In genomic region chr1:30718636-30719405, GRCh38 we compare ENCODE assay signal across 1 cellular context.
TF ChIP-seq lines count a peak whose summit lies in the region.

No MANE protein-coding gene starts in this region.

TF ChIP-seq in HepG2, 621 proteins besides CTCF, POLR2A, EP300 and RAD21 (continued from another document and continues in another):
- TF ChIP-seq, protein P1, sequence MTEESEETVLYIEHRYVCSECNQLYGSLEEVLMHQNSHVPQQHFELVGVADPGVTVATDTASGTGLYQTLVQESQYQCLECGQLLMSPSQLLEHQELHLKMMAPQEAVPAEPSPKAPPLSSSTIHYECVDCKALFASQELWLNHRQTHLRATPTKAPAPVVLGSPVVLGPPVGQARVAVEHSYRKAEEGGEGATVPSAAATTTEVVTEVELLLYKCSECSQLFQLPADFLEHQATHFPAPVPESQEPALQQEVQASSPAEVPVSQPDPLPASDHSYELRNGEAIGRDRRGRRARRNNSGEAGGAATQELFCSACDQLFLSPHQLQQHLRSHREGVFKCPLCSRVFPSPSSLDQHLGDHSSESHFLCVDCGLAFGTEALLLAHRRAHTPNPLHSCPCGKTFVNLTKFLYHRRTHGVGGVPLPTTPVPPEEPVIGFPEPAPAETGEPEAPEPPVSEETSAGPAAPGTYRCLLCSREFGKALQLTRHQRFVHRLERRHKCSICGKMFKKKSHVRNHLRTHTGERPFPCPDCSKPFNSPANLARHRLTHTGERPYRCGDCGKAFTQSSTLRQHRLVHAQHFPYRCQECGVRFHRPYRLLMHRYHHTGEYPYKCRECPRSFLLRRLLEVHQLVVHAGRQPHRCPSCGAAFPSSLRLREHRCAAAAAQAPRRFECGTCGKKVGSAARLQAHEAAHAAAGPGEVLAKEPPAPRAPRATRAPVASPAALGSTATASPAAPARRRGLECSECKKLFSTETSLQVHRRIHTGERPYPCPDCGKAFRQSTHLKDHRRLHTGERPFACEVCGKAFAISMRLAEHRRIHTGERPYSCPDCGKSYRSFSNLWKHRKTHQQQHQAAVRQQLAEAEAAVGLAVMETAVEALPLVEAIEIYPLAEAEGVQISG (CRISPR knock-in tag; IDR thresholded peaks at IDR 0.05), result no peak; the same call in 1 of the 2 replicates
- TF ChIP-seq RBM39 (IDR thresholded peaks at IDR 0.05; ENCODE audit: low read depth, low read length, poor library complexity, severe bottlenecking), result peak; percentile 39
- TF ChIP-seq ZNF589 (CRISPR knock-in tag; conservative IDR thresholded peaks at IDR 0.05), result peak; percentile 62; the same call in 1 of the 2 replicates
- no peak for TF ChIP-seq NCOA1 (CRISPR knock-in tag; IDR thresholded peaks at IDR 0.05)
- TF ChIP-seq ZFP36L1 (CRISPR knock-in tag; IDR thresholded peaks at IDR 0.05), result 0 out of 2 replicates have a peak, but pooled peaks have one; percentile 81
- TF ChIP-seq CCAR2 (optimal IDR thresholded peaks at IDR 0.05; ENCODE audit: low read depth, low read length), result no peak
- no peak for TF ChIP-seq CBX2 (IDR thresholded peaks at IDR 0.05; ENCODE audit: low read depth, low read length)
- TF ChIP-seq CBX2 (CRISPR knock-in tag; IDR thresholded peaks at IDR 0.05; ENCODE audit: low read depth), result no peak
- TF ChIP-seq REST (IDR thresholded peaks at IDR 0.05; ENCODE audit: borderline replicate concordance in 1 of 2, low read depth in 1 of 2, low read length in 2 of 2), result no peak
- no peak for TF ChIP-seq ZKSCAN8 (CRISPR knock-in tag; IDR thresholded peaks at IDR 0.05; ENCODE audit: borderline replicate concordance)
- TF ChIP-seq ZNF234 (CRISPR knock-in tag; conservative IDR thresholded peaks at IDR 0.05), result 0 out of 2 replicates have a peak, but pooled peaks have one; percentile 14
- TF ChIP-seq HOXA7 (CRISPR knock-in tag; IDR thresholded peaks at IDR 0.05), result no peak
- TF ChIP-seq U2AF2 (IDR thresholded peaks at IDR 0.05; ENCODE audit: low read depth, low read length), result no peak
- peak; percentile 85; the same call in 1 of the 2 replicates for TF ChIP-seq MEIS1 (CRISPR knock-in tag; IDR thresholded peaks at IDR 0.05; ENCODE audit: borderline replicate concordance)
- TF ChIP-seq ZNF841 (CRISPR knock-in tag; IDR thresholded peaks at IDR 0.05; ENCODE audit: borderline replicate concordance), result no peak
- TF ChIP-seq FOXP1 (IDR thresholded peaks at IDR 0.05), result no peak
- no peak for TF ChIP-seq FOXP1 (CRISPR knock-in tag; IDR thresholded peaks at IDR 0.05)
- TF ChIP-seq, protein P2, sequence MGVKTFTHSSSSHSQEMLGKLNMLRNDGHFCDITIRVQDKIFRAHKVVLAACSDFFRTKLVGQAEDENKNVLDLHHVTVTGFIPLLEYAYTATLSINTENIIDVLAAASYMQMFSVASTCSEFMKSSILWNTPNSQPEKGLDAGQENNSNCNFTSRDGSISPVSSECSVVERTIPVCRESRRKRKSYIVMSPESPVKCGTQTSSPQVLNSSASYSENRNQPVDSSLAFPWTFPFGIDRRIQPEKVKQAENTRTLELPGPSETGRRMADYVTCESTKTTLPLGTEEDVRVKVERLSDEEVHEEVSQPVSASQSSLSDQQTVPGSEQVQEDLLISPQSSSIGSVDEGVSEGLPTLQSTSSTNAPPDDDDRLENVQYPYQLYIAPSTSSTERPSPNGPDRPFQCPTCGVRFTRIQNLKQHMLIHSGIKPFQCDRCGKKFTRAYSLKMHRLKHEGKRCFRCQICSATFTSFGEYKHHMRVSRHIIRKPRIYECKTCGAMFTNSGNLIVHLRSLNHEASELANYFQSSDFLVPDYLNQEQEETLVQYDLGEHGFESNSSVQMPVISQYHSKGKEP (CRISPR knock-in tag; IDR thresholded peaks at IDR 0.05), result peak; percentile 54; the same call in 1 of the 2 replicates
- no peak; the same call in 1 of the 2 replicates for TF ChIP-seq FOXJ3 (CRISPR knock-in tag; IDR thresholded peaks at IDR 0.05; ENCODE audit: borderline replicate concordance)
- no peak for TF ChIP-seq RERE (CRISPR knock-in tag; IDR thresholded peaks at IDR 0.05; ENCODE audit: low read depth)
- peak; percentile 85; the same call in 1 of the 2 replicates for TF ChIP-seq ZNF136 (CRISPR knock-in tag; IDR thresholded peaks at IDR 0.05; ENCODE audit: low read depth)
- no peak for TF ChIP-seq NAIF1 (CRISPR knock-in tag; IDR thresholded peaks at IDR 0.05; ENCODE audit: borderline replicate concordance)
- TF ChIP-seq GABPB1 (CRISPR knock-in tag; IDR thresholded peaks at IDR 0.05), result peak; percentile 73
- peak; percentile 60; the same call in 1 of the 2 replicates for TF ChIP-seq MIXL1 (CRISPR knock-in tag; IDR thresholded peaks at IDR 0.05)
- TF ChIP-seq NFKB2 (CRISPR knock-in tag; IDR thresholded peaks at IDR 0.05; ENCODE audit: borderline replicate concordance), result peak; percentile 97; the same call in 1 of the 2 replicates
- no peak for TF ChIP-seq TIGD3 (CRISPR knock-in tag; IDR thresholded peaks at IDR 0.05; ENCODE audit: borderline replicate concordance)
- peak; percentile 53 for TF ChIP-seq ZNF235 (CRISPR knock-in tag; IDR thresholded peaks at IDR 0.05; ENCODE audit: borderline replicate concordance)
- TF ChIP-seq SIX4 (CRISPR knock-in tag; IDR thresholded peaks at IDR 0.05), result no peak
- TF ChIP-seq, protein P3, sequence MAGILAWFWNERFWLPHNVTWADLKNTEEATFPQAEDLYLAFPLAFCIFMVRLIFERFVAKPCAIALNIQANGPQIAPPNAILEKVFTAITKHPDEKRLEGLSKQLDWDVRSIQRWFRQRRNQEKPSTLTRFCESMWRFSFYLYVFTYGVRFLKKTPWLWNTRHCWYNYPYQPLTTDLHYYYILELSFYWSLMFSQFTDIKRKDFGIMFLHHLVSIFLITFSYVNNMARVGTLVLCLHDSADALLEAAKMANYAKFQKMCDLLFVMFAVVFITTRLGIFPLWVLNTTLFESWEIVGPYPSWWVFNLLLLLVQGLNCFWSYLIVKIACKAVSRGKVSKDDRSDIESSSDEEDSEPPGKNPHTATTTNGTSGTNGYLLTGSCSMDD (CRISPR knock-in tag; IDR thresholded peaks at IDR 0.05), result peak; percentile 89; the same call in 1 of the 2 replicates
- peak; percentile 74; the same call in 1 of the 2 replicates for TF ChIP-seq REXO4 (CRISPR knock-in tag; IDR thresholded peaks at IDR 0.05; ENCODE audit: borderline replicate concordance)
- TF ChIP-seq, protein P4, sequence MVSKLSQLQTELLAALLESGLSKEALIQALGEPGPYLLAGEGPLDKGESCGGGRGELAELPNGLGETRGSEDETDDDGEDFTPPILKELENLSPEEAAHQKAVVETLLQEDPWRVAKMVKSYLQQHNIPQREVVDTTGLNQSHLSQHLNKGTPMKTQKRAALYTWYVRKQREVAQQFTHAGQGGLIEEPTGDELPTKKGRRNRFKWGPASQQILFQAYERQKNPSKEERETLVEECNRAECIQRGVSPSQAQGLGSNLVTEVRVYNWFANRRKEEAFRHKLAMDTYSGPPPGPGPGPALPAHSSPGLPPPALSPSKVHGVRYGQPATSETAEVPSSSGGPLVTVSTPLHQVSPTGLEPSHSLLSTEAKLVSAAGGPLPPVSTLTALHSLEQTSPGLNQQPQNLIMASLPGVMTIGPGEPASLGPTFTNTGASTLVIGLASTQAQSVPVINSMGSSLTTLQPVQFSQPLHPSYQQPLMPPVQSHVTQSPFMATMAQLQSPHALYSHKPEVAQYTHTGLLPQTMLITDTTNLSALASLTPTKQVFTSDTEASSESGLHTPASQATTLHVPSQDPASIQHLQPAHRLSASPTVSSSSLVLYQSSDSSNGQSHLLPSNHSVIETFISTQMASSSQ (IDR thresholded peaks at IDR 0.05; ENCODE audit: low read depth), result no peak
- TF ChIP-seq, protein P4 (CRISPR knock-in tag; IDR thresholded peaks at IDR 0.05; ENCODE audit: borderline replicate concordance), result 0 out of 2 replicates have a peak, but pooled peaks have one; percentile 38
- TF ChIP-seq FUBP1 (CRISPR knock-in tag; IDR thresholded peaks at IDR 0.05; ENCODE audit: borderline replicate concordance), result no peak
- TF ChIP-seq KAT8 (CRISPR knock-in tag; IDR thresholded peaks at IDR 0.05), result peak; percentile 56
- TF ChIP-seq ZBTB20 (CRISPR knock-in tag; IDR thresholded peaks at IDR 0.05; ENCODE audit: borderline replicate concordance, low read depth), result no peak; the same call in 1 of the 2 replicates
